1 cellular context compared by ENCODE assay signal in genomic region chr2:54569745-54570296, GRCh38.
TF ChIP-seq lines count a peak whose summit lies in the region.

No MANE protein-coding gene starts in this region.

TF ChIP-seq in HepG2, 621 proteins besides CTCF, POLR2A, EP300 and RAD21 (continued from another document):
- no peak for TF ChIP-seq ZSCAN5A (CRISPR knock-in tag; IDR thresholded peaks at IDR 0.05; ENCODE audit: borderline replicate concordance)
- TF ChIP-seq ATF6 (CRISPR knock-in tag; conservative IDR thresholded peaks at IDR 0.05) = no peak
- no peak for TF ChIP-seq MAZ (IDR thresholded peaks at IDR 0.05; ENCODE audit: borderline replicate concordance, low read depth, low read length)
- no peak for TF ChIP-seq MAZ (CRISPR knock-in tag; IDR thresholded peaks at IDR 0.05; ENCODE audit: low read depth)
- TF ChIP-seq SALL1 (CRISPR knock-in tag; IDR thresholded peaks at IDR 0.05) = peak; percentile 50
- no peak for TF ChIP-seq NFIB (CRISPR knock-in tag; IDR thresholded peaks at IDR 0.05; ENCODE audit: borderline replicate concordance)
- TF ChIP-seq, protein P1, sequence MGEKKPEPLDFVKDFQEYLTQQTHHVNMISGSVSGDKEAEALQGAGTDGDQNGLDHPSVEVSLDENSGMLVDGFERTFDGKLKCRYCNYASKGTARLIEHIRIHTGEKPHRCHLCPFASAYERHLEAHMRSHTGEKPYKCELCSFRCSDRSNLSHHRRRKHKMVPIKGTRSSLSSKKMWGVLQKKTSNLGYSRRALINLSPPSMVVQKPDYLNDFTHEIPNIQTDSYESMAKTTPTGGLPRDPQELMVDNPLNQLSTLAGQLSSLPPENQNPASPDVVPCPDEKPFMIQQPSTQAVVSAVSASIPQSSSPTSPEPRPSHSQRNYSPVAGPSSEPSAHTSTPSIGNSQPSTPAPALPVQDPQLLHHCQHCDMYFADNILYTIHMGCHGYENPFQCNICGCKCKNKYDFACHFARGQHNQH (CRISPR knock-in tag; IDR thresholded peaks at IDR 0.05) = no peak
- no peak for TF ChIP-seq NKX3-1 (CRISPR knock-in tag; IDR thresholded peaks at IDR 0.05)
- no peak for TF ChIP-seq ZNF674 (CRISPR knock-in tag; IDR thresholded peaks at IDR 0.05; ENCODE audit: low read depth)
- TF ChIP-seq EED (CRISPR knock-in tag; IDR thresholded peaks at IDR 0.05) = no peak
- 0 out of 2 replicates have a peak, but pooled peaks have one; percentile 9 for TF ChIP-seq HNF4A (CRISPR knock-in tag; IDR thresholded peaks at IDR 0.05)
- no peak for TF ChIP-seq SMAD9 (CRISPR knock-in tag; IDR thresholded peaks at IDR 0.05)
- TF ChIP-seq ZNF232 (CRISPR knock-in tag; IDR thresholded peaks at IDR 0.05; ENCODE audit: borderline replicate concordance) = no peak
- TF ChIP-seq ESRRA (CRISPR knock-in tag; IDR thresholded peaks at IDR 0.05; ENCODE audit: low read depth) = peak; percentile 62; the same call in 1 of the 2 replicates
- no peak for TF ChIP-seq ZNF12 (CRISPR knock-in tag; IDR thresholded peaks at IDR 0.05)
- no peak for TF ChIP-seq MEIS2 (CRISPR knock-in tag; IDR thresholded peaks at IDR 0.05)
- 0 out of 2 replicates have a peak, but pooled peaks have one; percentile 46 for TF ChIP-seq ZNF331 (CRISPR knock-in tag; IDR thresholded peaks at IDR 0.05)
- no peak for TF ChIP-seq ZNF777 (CRISPR knock-in tag; IDR thresholded peaks at IDR 0.05)
- TF ChIP-seq THAP8 (CRISPR knock-in tag; IDR thresholded peaks at IDR 0.05; ENCODE audit: borderline replicate concordance) = no peak
- TF ChIP-seq LCORL (IDR thresholded peaks at IDR 0.05) = no peak
- TF ChIP-seq LCORL (CRISPR knock-in tag; IDR thresholded peaks at IDR 0.05) = 0 out of 2 replicates have a peak, but pooled peaks have one; percentile 19
- no peak for TF ChIP-seq FOXO1 (CRISPR knock-in tag; IDR thresholded peaks at IDR 0.05)
- TF ChIP-seq NBN (conservative IDR thresholded peaks at IDR 0.05) = no peak
- TF ChIP-seq PAX8 (CRISPR knock-in tag; IDR thresholded peaks at IDR 0.05; ENCODE audit: borderline replicate concordance) = no peak
- no peak for TF ChIP-seq ZMAT5 (CRISPR knock-in tag; IDR thresholded peaks at IDR 0.05; ENCODE audit: borderline replicate concordance, low read depth)
- no peak for TF ChIP-seq JUNB (CRISPR knock-in tag; IDR thresholded peaks at IDR 0.05; ENCODE audit: borderline replicate concordance)
- TF ChIP-seq ZNF10 (CRISPR knock-in tag; IDR thresholded peaks at IDR 0.05; ENCODE audit: borderline replicate concordance, low read depth) = no peak
- TF ChIP-seq NFKB2 (CRISPR knock-in tag; IDR thresholded peaks at IDR 0.05; ENCODE audit: borderline replicate concordance) = no peak
- TF ChIP-seq, protein P2, sequence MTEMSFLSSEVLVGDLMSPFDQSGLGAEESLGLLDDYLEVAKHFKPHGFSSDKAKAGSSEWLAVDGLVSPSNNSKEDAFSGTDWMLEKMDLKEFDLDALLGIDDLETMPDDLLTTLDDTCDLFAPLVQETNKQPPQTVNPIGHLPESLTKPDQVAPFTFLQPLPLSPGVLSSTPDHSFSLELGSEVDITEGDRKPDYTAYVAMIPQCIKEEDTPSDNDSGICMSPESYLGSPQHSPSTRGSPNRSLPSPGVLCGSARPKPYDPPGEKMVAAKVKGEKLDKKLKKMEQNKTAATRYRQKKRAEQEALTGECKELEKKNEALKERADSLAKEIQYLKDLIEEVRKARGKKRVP (CRISPR knock-in tag; IDR thresholded peaks at IDR 0.05) = 0 out of 4 replicates have a peak, but pooled peaks of 1 of the 2 experiments have one; percentile 3
- TF ChIP-seq ZNF788 (CRISPR knock-in tag; IDR thresholded peaks at IDR 0.05; ENCODE audit: borderline replicate concordance) = no peak
- no peak for TF ChIP-seq HHEX (CRISPR knock-in tag; IDR thresholded peaks at IDR 0.05)
- no peak for TF ChIP-seq ZZZ3 (CRISPR knock-in tag; IDR thresholded peaks at IDR 0.05; ENCODE audit: borderline replicate concordance)
- 0 out of 2 replicates have a peak, but pooled peaks have one; percentile 8 for TF ChIP-seq THAP11 (CRISPR knock-in tag; IDR thresholded peaks at IDR 0.05)
- no peak for TF ChIP-seq ZNF282 (IDR thresholded peaks at IDR 0.05; ENCODE audit: partially characterized antibody)
